ENCODE assay signal across 18 cellular contexts in the genomic region with DNA sequence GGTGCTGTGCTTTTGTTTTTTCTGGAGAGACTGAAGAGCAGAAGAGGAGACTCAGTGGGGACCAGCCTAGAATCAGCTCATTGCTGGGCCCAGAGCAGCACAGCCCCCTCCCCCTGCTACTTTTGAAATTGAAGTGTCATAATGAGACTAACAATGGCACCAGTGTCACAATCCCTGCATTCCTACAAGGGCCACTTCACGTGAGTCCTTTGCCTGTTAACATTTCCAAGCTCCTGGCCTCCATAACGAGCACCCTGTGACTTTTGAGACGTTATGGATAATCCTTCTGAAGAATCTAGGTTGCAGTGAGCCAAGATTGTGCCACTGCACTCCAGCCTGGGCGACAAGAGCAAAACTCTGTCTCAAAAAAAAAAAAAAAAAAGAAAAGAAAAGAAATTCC. TPM values are rescaled to one million over a fixed set of nuclear protein-coding genes. Genes with fewer than 3 reads are reported as not detected.
A peak's percentile ranks its signal among the peaks of the same experiment; 100 is the strongest.
DNase-seq lines count a peak whose midpoint lies in the region; ATAC-seq and TF ChIP-seq lines count a peak whose summit lies in the region.
"Had no signal": no experiment of that assay in that cellular context is flagged by ENCODE, and none has a peak within 500 bp of the region (broad histone marks: within the 10 kb centered on the region; RNA-seq: fewer than 3 reads in every experiment).

No MANE protein-coding gene starts in this region.

- H3K9ac ChIP-seq in endodermal cell (ENCODE audit: extremely low read depth, low read length, poor library complexity, severe bottlenecking), result no peak overlapping the region
- H3K9ac ChIP-seq: BLaER1, GM23248 had no signal

- no peaks in the 10 kb centered on the region for H3K9me3 ChIP-seq in cardiac muscle cell (ENCODE audit: low read depth)
- no peaks in the 10 kb centered on the region for H3K9me3 ChIP-seq in right cardiac atrium (ENCODE audit: control insufficient read depth, low read length)
- H3K9me3 ChIP-seq in endodermal cell (ENCODE audit: control insufficient read depth, low read length), result no peaks in the 10 kb centered on the region
- H3K9me3 ChIP-seq: BLaER1, SJCRH30 had no signal

- 73% methylated on average over 4 of the region's 4 CpGs for WGBS in right cardiac atrium
- WGBS in endodermal cell (ENCODE audit: insufficient coverage in 1 of 2, insufficient read length in 1 of 2), 2 experiments, result 81 to 86% methylated on average over 3 to 4 of the region's 4 CpGs

- H3K27ac Mint-ChIP-seq in endodermal cell (peak overlapping the region; percentile 8), neural crest cell (ENCODE audit: unreplicated experiment) (peak overlapping the region; percentile 35)
- H3K27ac Mint-ChIP-seq: CD4-positive, CD25-positive, alpha-beta regulatory T cell had no signal

- peaks cover 19% of the 10 kb centered on the region for H3K4me1 ChIP-seq in cardiac muscle cell (ENCODE audit: low read depth)
- no peaks in the 10 kb centered on the region for H3K4me1 ChIP-seq in right cardiac atrium (ENCODE audit: control insufficient read depth, insufficient read depth, low read length)
- H3K4me1 ChIP-seq in endodermal cell (ENCODE audit: control insufficient read depth, insufficient read depth, low read length), result peaks cover 3% of the 10 kb centered on the region
- H3K4me1 ChIP-seq: BLaER1, SJCRH30 had no signal

- H3K36me3 ChIP-seq in cardiac muscle cell (no peaks in the 10 kb centered on the region), endodermal cell (ENCODE audit: control insufficient read depth, insufficient read depth, low read length) (no peaks in the 10 kb centered on the region)
- H3K36me3 ChIP-seq: BLaER1, SJCRH30 had no signal

- H3K36me3 Mint-ChIP-seq in endodermal cell (ENCODE audit: low read depth) (no peaks in the 10 kb centered on the region), neural crest cell (ENCODE audit: low read depth) (no peaks in the 10 kb centered on the region)
- H3K36me3 Mint-ChIP-seq: CD4-positive, CD25-positive, alpha-beta regulatory T cell had no signal

- H3K27ac ChIP-seq in cardiac muscle cell (peak overlapping the region; percentile 92), right cardiac atrium (ENCODE audit: low read length) (no peak overlapping the region), endodermal cell (ENCODE audit: low read depth, low read length) (no peak overlapping the region)
- H3K27ac ChIP-seq: BLaER1, GM23248, SJCRH30 had no signal

- DNase-seq in cardiac muscle cell (ENCODE audit: low read depth in 1 of 2, low spot score in 1 of 2) (peak in 1 of 2 donors; percentile 69), right cardiac atrium (no peak), endodermal cell (no peak), neural crest cell (ENCODE audit: low read depth, low spot score) (no peak), NCI-H2107 (lab: John Stamatoyannopoulos, UW) (no peak), iPS-NIHi7 (ENCODE audit: extremely low spot score) (no peak), NCI-H1694 treated with DMSO at 0.1 percent for 48 hours (lab: John Stamatoyannopoulos, UW) (no peak)
- DNase-seq: CD4-positive, CD25-positive, alpha-beta regulatory T cell; DMS53; GM23248; HCEC 1CT; NCI-H1048; NCI-H1417; NCI-H1694; NCI-H2081; NCI-H774; SJCRH30 had no signal

- intact Hi-C loops in right cardiac atrium (cut with DNase I), result no loop called here

- H3K9me3 Mint-ChIP-seq in endodermal cell (no peaks in the 10 kb centered on the region), neural crest cell (no peaks in the 10 kb centered on the region)
- H3K9me3 Mint-ChIP-seq: CD4-positive, CD25-positive, alpha-beta regulatory T cell had no signal

- H3K27me3 Mint-ChIP-seq in endodermal cell (ENCODE audit: insufficient read depth) (peaks cover 2% of the 10 kb centered on the region), neural crest cell (ENCODE audit: low read depth) (no peaks in the 10 kb centered on the region)
- H3K27me3 Mint-ChIP-seq: CD4-positive, CD25-positive, alpha-beta regulatory T cell had no signal

- H3K27me3 ChIP-seq in cardiac muscle cell (no peaks in the 10 kb centered on the region), right cardiac atrium (ENCODE audit: control insufficient read depth, insufficient read depth) (no peaks in the 10 kb centered on the region), endodermal cell (ENCODE audit: control insufficient read depth, insufficient read depth, low read length, poor library complexity, severe bottlenecking) (no peaks in the 10 kb centered on the region)
- H3K27me3 ChIP-seq: BLaER1, SJCRH30 had no signal

- TF ChIP-seq CTCF in cardiac muscle cell (IDR thresholded peaks at IDR 0.05; ENCODE audit: low read depth, low read length) (no peak), endodermal cell (conservative IDR thresholded peaks at IDR 0.05) (no peak), neural crest cell (conservative IDR thresholded peaks at IDR 0.05) (no peak)

- H3K4me3 Mint-ChIP-seq in endodermal cell (no peak overlapping the region), neural crest cell (no peak overlapping the region)
- H3K4me3 Mint-ChIP-seq: CD4-positive, CD25-positive, alpha-beta regulatory T cell had no signal

- no peak overlapping the region for H3K4me3 ChIP-seq in cardiac muscle cell
- H3K4me3 ChIP-seq in right cardiac atrium (ENCODE audit: low read length), result no peak overlapping the region
- H3K4me3 ChIP-seq in endodermal cell (ENCODE audit: low read length), result no peak overlapping the region
- H3K4me3 ChIP-seq: BLaER1, GM23248, SJCRH30 had no signal

- no peak for ATAC-seq in right cardiac atrium

- peaks cover 9% of the 10 kb centered on the region for H3K4me1 Mint-ChIP-seq in endodermal cell
- peaks cover 6% of the 10 kb centered on the region for H3K4me1 Mint-ChIP-seq in neural crest cell
- H3K4me1 Mint-ChIP-seq: CD4-positive, CD25-positive, alpha-beta regulatory T cell had no signal

RNA-seq across cellular contexts. Expression of a gene that starts 41.7 kb away (rescaled TPM):
- total RNA-seq in cardiac muscle cell (8.5 and 10.4 TPM in 2 replicates), right cardiac atrium (1 to 10 TPM; 3.4 to 4.0 (median 3.8) TPM), endodermal cell (1 to 10 TPM; 1.3 to 1.9 TPM), neural crest cell (5.6 and 7.4 TPM in 2 replicates)
- polyA plus RNA-seq in cardiac muscle cell (0.82 TPM in 1 of 2 replicates, not detected in the other), right cardiac atrium (6.0 TPM)
- 2.4 TPM for polyA plus RNA-seq in endodermal cell (2013, experiment 1 of 2)
- 4.2 TPM for polyA plus RNA-seq in endodermal cell (2013, experiment 2 of 2)

RNA-seq across cellular contexts. Expression of a gene that starts 55.8 kb away (rescaled TPM):
- total RNA-seq in cardiac muscle cell (138 and 197 TPM in 2 replicates), right cardiac atrium (10 to 100 TPM; 42.0 to 58.8 (median 44.4) TPM), endodermal cell (10 to 100 TPM; 56.3 to 59.5 TPM), neural crest cell (77.8 and 82.1 TPM in 2 replicates)
- polyA plus RNA-seq in cardiac muscle cell (201 and 218 TPM in 2 replicates), right cardiac atrium (102 TPM)
- polyA plus RNA-seq in endodermal cell (2013, experiment 1 of 2), result 61.7 TPM
- polyA plus RNA-seq in endodermal cell (2013, experiment 2 of 2), result 57.4 TPM
